In the genomic region with DNA sequence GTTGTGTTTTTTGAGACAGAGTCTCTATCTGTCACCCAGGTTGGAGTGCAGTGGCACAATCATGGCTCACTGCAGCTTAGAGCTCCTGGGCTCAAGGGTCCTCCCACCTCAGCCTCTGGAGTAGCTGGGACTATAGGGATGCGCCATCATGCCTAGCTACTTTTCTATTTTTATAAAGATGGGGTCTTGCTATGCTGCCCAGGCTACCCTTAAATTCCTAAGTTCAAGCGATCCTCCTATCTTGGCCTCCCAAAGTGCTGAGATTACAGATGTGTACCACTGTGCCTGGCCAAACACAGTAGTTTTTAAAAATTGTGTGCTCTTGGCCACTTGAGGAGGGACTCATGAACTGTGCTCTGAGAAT, we compare ENCODE assay signal across 12 cellular contexts. TPM values are rescaled to one million over a fixed set of nuclear protein-coding genes. Genes with fewer than 3 reads are reported as not detected.
DNase-seq lines count a peak whose midpoint lies in the region; ATAC-seq and TF ChIP-seq lines count a peak whose summit lies in the region.
"Had no signal": no experiment of that assay in that cellular context is flagged by ENCODE, and none has a peak within 500 bp of the region (broad histone marks: within the 10 kb centered on the region; RNA-seq: fewer than 3 reads in every experiment).

No MANE protein-coding gene starts in this region.

- H4K20me1 ChIP-seq in SU-DHL-6 (ENCODE audit: low read depth, low read length) (no peaks in the 10 kb centered on the region), PC-3 (ENCODE audit: low read length) (no peaks in the 10 kb centered on the region)

- H3K9me2 ChIP-seq in SU-DHL-6 (replicated peaks; ENCODE audit: insufficient read depth, low read length) (no peaks in the 10 kb centered on the region), PC-3 (replicated peaks; ENCODE audit: low read length) (no peaks in the 10 kb centered on the region)

- H3K27me3 Mint-ChIP-seq in Calu3 (ENCODE audit: unreplicated experiment): peaks cover 53% of the 10 kb centered on the region

- no peaks in the 10 kb centered on the region for H3K9me3 Mint-ChIP-seq in Calu3 (ENCODE audit: low read depth, unreplicated experiment)

- no peak for TF ChIP-seq POLR2A in gastrocnemius medialis (IDR thresholded peaks at IDR 0.05)

- ATAC-seq in gastrocnemius medialis: no peak
- no peak for ATAC-seq in HG03196 (IDR thresholded peaks at IDR 0.05; ENCODE audit: unreplicated experiment)
- no peak for ATAC-seq in PC-3

- H3K4me2 ChIP-seq in SU-DHL-6 (ENCODE audit: low read depth, low read length, poor library complexity, severe bottlenecking) (peak overlapping the region; percentile 38), PC-3 (ENCODE audit: low read length) (no peak overlapping the region)

- H3K4me3 ChIP-seq in SU-DHL-6 (ENCODE audit: insufficient read depth, low read length, poor library complexity, severe bottlenecking) (no peak overlapping the region), esophagus (ENCODE audit: low read depth in 1 of 2, low read length in 2 of 2) (peak overlapping the region; percentile 49), gastrocnemius medialis (peak overlapping the region; percentile 54 to 67 (median 58)), PC-3 (ENCODE audit: low read length) (no peak overlapping the region)

- intact Hi-C loops in Calu3 (cut with micrococcal nuclease; ENCODE audit: unreplicated experiment): no loop called here
- intact Hi-C loops in gastrocnemius medialis (cut with DNase I; ENCODE audit: low total_unique reads): no loop called here
- intact Hi-C loops in PC-3 (cut with micrococcal nuclease): no loop called here

- no peak overlapping the region for H3K27ac ChIP-seq in SU-DHL-6 (ENCODE audit: low read depth, low read length)
- no peak overlapping the region for H3K27ac ChIP-seq in esophagus (ENCODE audit: low read depth in 2 of 2, low read length in 1 of 2)
- no peak overlapping the region for H3K27ac ChIP-seq in gastrocnemius medialis
- H3K27ac ChIP-seq in PC-3 (ENCODE audit: low read length): no peak overlapping the region

- H3K27me3 ChIP-seq in SU-DHL-6 (ENCODE audit: low read length): no peaks in the 10 kb centered on the region
- peaks cover 0 to 24% of the 10 kb centered on the region in 2 donors for H3K27me3 ChIP-seq in esophagus (ENCODE audit: control insufficient read depth in 1 of 2, insufficient read depth in 2 of 2, low read length in 2 of 2)
- H3K27me3 ChIP-seq in gastrocnemius medialis: peaks cover 55 to 62% (median 59%) of the 10 kb centered on the region in 3 donors
- H3K27me3 ChIP-seq in PC-3 (ENCODE audit: low read length): peaks cover 9% of the 10 kb centered on the region; the same call in 1 of the 2 replicates

- DNase-seq in Calu3: no peak
- no peak for DNase-seq in gastrocnemius medialis
- no peak for DNase-seq in NCI-H748 (lab: John Stamatoyannopoulos, UW; ENCODE audit: unreplicated experiment)
- no peak for DNase-seq in PC-3
- DNase-seq in middle frontal gyrus (ENCODE audit: extremely low spot score, low spot score): no peak
- DNase-seq: activated gamma-delta T cell treated with Interleukin-2 at 50 U/mL for 16 hours, NCI-H2029, SHP77 treated with DMSO at 0.1 percent for 48 hours had no signal

- H3K4me1 ChIP-seq in esophagus (ENCODE audit: control insufficient read depth in 2 of 2, insufficient read depth in 2 of 2, low read length in 1 of 2): peaks cover 8 to 16% of the 10 kb centered on the region in 2 donors
- peaks cover 11 to 16% of the 10 kb centered on the region in 2 donors for H3K4me1 ChIP-seq in gastrocnemius medialis
- H3K4me1 ChIP-seq in PC-3 (ENCODE audit: insufficient read depth, low read length): no peaks in the 10 kb centered on the region; the same call in 1 of the 2 replicates

- H3K9ac ChIP-seq in SU-DHL-6 (ENCODE audit: low read length) (no peak overlapping the region), PC-3 (ENCODE audit: low read length) (no peak overlapping the region)

- POLR2A ChIA-PET in PC-3 (lab: Charles Lee; ENCODE audit: unreplicated experiment): no interaction called here

- H2AFZ ChIP-seq in SU-DHL-6 (ENCODE audit: low read depth, low read length, severe bottlenecking): no peak overlapping the region
- H2AFZ ChIP-seq in PC-3 (ENCODE audit: low read length): no peak overlapping the region

- H3K4me3 Mint-ChIP-seq in Calu3 (ENCODE audit: low read depth, unreplicated experiment): peak overlapping the region; percentile 84

- H3F3A ChIP-seq in SU-DHL-6 (ENCODE audit: insufficient read depth): no peaks in the 10 kb centered on the region
- no peaks in the 10 kb centered on the region for H3F3A ChIP-seq in PC-3 (ENCODE audit: low read length, unreplicated experiment)

- H3K4me1 Mint-ChIP-seq in Calu3 (ENCODE audit: low read depth, unreplicated experiment): peaks cover 24% of the 10 kb centered on the region

- H3K79me2 ChIP-seq in SU-DHL-6 (ENCODE audit: insufficient read depth, low read length): no peaks in the 10 kb centered on the region
- no peaks in the 10 kb centered on the region for H3K79me2 ChIP-seq in PC-3 (ENCODE audit: low read length)

- H3K36me3 Mint-ChIP-seq in Calu3 (ENCODE audit: insufficient read depth, unreplicated experiment): peaks cover 5% of the 10 kb centered on the region

- BruUV-seq in Calu3 (replicated peaks; lab: Mats Ljungman, UMichigan) (no TSS peak), PC-3 (replicated peaks; lab: Mats Ljungman, UMichigan) (no TSS peak)

- H3K36me3 ChIP-seq in SU-DHL-6 (ENCODE audit: low read length) (no peaks in the 10 kb centered on the region), esophagus (ENCODE audit: control insufficient read depth in 2 of 2, insufficient read depth in 2 of 2, low read length in 1 of 2) (no peaks in the 10 kb centered on the region), gastrocnemius medialis (no peaks in the 10 kb centered on the region), PC-3 (ENCODE audit: low read depth, low read length) (no peaks in the 10 kb centered on the region)

- 92 to 96% methylated on average over 2 of the region's 2 CpGs for WGBS in esophagus, 2 donors

- in situ Hi-C loops in gastrocnemius medialis (cut with MboI; ENCODE audit: low sequenced_read_pairs in 4 of 4): no loop called here

- CTCF ChIA-PET in Calu3 (lab: Charles Lee): no interaction called here
- CTCF ChIA-PET in PC-3 (lab: Charles Lee): no interaction called here

- H3K9me3 ChIP-seq in SU-DHL-6 (ENCODE audit: insufficient read depth, low read length) (no peaks in the 10 kb centered on the region), esophagus (ENCODE audit: control insufficient read depth in 2 of 2, insufficient read depth in 1 of 2, low read depth in 1 of 2, low read length in 1 of 2) (peaks cover 0 to 3% of the 10 kb centered on the region in 2 donors), gastrocnemius medialis (no peaks in the 10 kb centered on the region), PC-3 (ENCODE audit: low read length) (no peaks in the 10 kb centered on the region)

- no peak for TF ChIP-seq CTCF in Calu3 (IDR thresholded peaks at IDR 0.05; ENCODE audit: unreplicated experiment)
- TF ChIP-seq CTCF in SU-DHL-6 (IDR thresholded peaks at IDR 0.05; ENCODE audit: insufficient read depth, low read length, poor library complexity, severe bottlenecking): no peak
- TF ChIP-seq CTCF in gastrocnemius medialis (IDR thresholded peaks at IDR 0.05 in 4 of 5, conservative IDR thresholded peaks at IDR 0.05 in 1 of 5): no peak
- TF ChIP-seq CTCF in PC-3 (conservative IDR thresholded peaks at IDR 0.05; ENCODE audit: low read depth, low read length): no peak

- no peak overlapping the region for H3K27ac Mint-ChIP-seq in Calu3 (ENCODE audit: unreplicated experiment)

RNA-seq across cellular contexts. Expression of a gene that starts 10.6 kb away (rescaled TPM):
- total RNA-seq in Calu3 (2022) (not detected in 2 replicates), gastrocnemius medialis (not detected), PC-3 (2014; rRNA removed) (not detected in 2 replicates)
- not detected for polyA plus RNA-seq in esophagus
- total RNA-seq: glomerular endothelial cell had no signal

RNA-seq across cellular contexts. Expression of a gene that starts 58.7 kb away (rescaled TPM):
- total RNA-seq in Calu3 (2022) (1.7 and 1.8 TPM in 2 replicates), gastrocnemius medialis (1 to 10 TPM; 1.7 to 3.6 (median 2.2) TPM), PC-3 (2014; rRNA removed) (24.9 and 25.1 TPM in 2 replicates)
- 1 to 10 TPM in 1 of 2 donors, under 1 TPM in 1; 0.81 to 1.4 TPM for polyA plus RNA-seq in esophagus

Comparison
In these comparisons a context has a peak if more than half of its experiments do, and no peak if none do; other contexts are left out.
1. H3K4me3 ChIP-seq: peak in esophagus (2 of 2) and gastrocnemius medialis (4 of 4); none in SU-DHL-6 (single experiment) and PC-3 (single experiment).